In the genomic region with DNA sequence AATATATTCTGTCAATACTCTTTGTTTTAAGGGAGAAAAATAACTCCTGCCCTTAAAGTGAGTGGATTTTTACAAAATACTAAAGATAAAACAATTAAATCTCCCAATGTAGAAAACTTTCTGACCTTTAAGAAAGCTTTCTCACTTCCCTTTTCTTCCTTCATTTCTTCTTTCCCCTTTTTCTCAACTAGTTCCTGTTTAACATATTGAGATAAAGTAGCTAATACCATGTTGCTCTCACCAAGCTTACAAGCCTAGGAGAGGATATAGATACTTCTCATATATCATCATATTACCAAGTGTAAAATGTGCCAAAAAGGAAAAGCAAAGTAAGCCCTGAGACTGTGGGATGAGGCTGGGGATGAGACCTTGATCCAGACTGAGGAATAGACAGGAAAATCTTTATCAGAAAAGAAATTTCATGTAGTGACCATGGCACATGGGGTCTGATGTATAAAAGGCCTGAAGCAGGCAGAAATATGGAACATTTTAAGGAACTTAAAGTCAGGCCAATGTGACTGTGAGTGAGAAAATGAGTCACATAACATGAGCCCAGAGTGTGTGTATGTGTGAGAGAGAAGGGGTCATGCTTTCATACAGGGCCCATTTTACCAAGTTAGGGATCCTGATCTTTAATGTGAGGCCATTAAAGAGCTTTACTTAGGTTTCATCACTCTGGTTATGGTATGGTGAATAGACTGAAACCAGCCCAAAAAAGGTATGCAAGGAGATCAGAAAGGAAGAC, we compare ENCODE assay signal across 18 cellular contexts. TPM values are rescaled to one million over a fixed set of nuclear protein-coding genes. Genes with fewer than 3 reads are reported as not detected.
A peak's percentile ranks its signal among the peaks of the same experiment; 100 is the strongest.
DNase-seq lines count a peak whose midpoint lies in the region; FAIRE-seq and TF ChIP-seq lines count a peak whose summit lies in the region.
"Had no signal": no experiment of that assay in that cellular context is flagged by ENCODE, and none has a peak within 500 bp of the region (broad histone marks: within the 10 kb centered on the region; RNA-seq: fewer than 3 reads in every experiment).

No MANE protein-coding gene starts in this region.

- H3K9me3 Mint-ChIP-seq in nephron: no peaks in the 10 kb centered on the region
- peaks cover 3% of the 10 kb centered on the region for H3K9me3 Mint-ChIP-seq in activated CD4-positive, alpha-beta memory T cell treated with anti-CD3 and anti-CD28 coated beads, Interleukin-2, amount 10 ng/mL, durations not matched to agents 7 days and 5 days

- peak overlapping the region in 5 of 11 experiments; percentile 34 to 79 (median 63); a peak in 9 of 22 replicates for H3K4me2 ChIP-seq in BLaER1 treated with 17β-estradiol and CSF1 and Interleukin-3, amounts not matched to agents 10 nM and 100 nM
- peak overlapping the region; percentile 59 for H3K4me2 ChIP-seq in OCI-LY3 (ENCODE audit: low read length)
- H3K4me2 ChIP-seq: A549, PC-9 had no signal

- no peak overlapping the region for H3K4me3 ChIP-seq in BLaER1 treated with 17β-estradiol and CSF1 and Interleukin-3, amounts not matched to agents 10 nM and 100 nM
- H3K4me3 ChIP-seq in OCI-LY3 (ENCODE audit: low read length): 0 out of 2 replicates have a peak overlapping the region, but pooled peaks have one; percentile 2
- H3K4me3 ChIP-seq: A549, HAP-1, PC-9 had no signal

- no peak overlapping the region for H3K4me3 Mint-ChIP-seq in nephron
- no peak overlapping the region for H3K4me3 Mint-ChIP-seq in activated CD4-positive, alpha-beta memory T cell treated with anti-CD3 and anti-CD28 coated beads, Interleukin-2, amount 10 ng/mL, durations not matched to agents 7 days and 5 days
- H3K4me3 Mint-ChIP-seq: T-cell had no signal

- peak overlapping the region in 2 of 3 experiments; percentile 2 to 11 for H3K27ac Mint-ChIP-seq in nephron
- no peak overlapping the region for H3K27ac Mint-ChIP-seq in activated CD4-positive, alpha-beta memory T cell treated with anti-CD3 and anti-CD28 coated beads, Interleukin-2, amount 10 ng/mL, durations not matched to agents 7 days and 5 days
- H3K27ac Mint-ChIP-seq: T-cell had no signal

- FAIRE-seq in D721Med (lab: Jason Lieb, UNC): no peak
- FAIRE-seq: A549 had no signal

- H3K9ac ChIP-seq in BLaER1 treated with 17β-estradiol and CSF1 and Interleukin-3, amounts not matched to agents 10 nM and 100 nM: peak overlapping the region in 5 of 11 experiments; percentile 6 to 63 (median 36); a peak in 8 of 22 replicates
- peak overlapping the region; percentile 56 for H3K9ac ChIP-seq in OCI-LY3 (ENCODE audit: low read length)

- TF ChIP-seq CTCF in OCI-LY3 (IDR thresholded peaks at IDR 0.05; ENCODE audit: low read depth, low read length) (no peak), nephron (IDR thresholded peaks at IDR 0.05; ENCODE audit: unreplicated experiment in 3 of 3) (no peak), D721Med (IDR thresholded peaks at IDR 0.05; ENCODE audit: insufficient read depth, missing control alignments) (no peak)

- CTCF ChIA-PET in activated CD4-positive, alpha-beta memory T cell treated with anti-CD3 and anti-CD28 coated beads, Interleukin-2, amount 10 ng/mL, durations not matched to agents 7 days and 5 days (lab: Charles Lee): no interaction called here

- peaks cover 13% of the 10 kb centered on the region for H3K4me1 Mint-ChIP-seq in nephron
- H3K4me1 Mint-ChIP-seq in activated CD4-positive, alpha-beta memory T cell treated with anti-CD3 and anti-CD28 coated beads, Interleukin-2, amount 10 ng/mL, durations not matched to agents 7 days and 5 days: no peaks in the 10 kb centered on the region
- H3K4me1 Mint-ChIP-seq: T-cell had no signal

- no peaks in the 10 kb centered on the region for H3K27me3 ChIP-seq in BLaER1 treated with 17β-estradiol and CSF1 and Interleukin-3, amounts not matched to agents 10 nM and 100 nM
- H3K27me3 ChIP-seq in OCI-LY3 (ENCODE audit: low read depth, low read length): no peaks in the 10 kb centered on the region

- no peaks in the 10 kb centered on the region for H3K36me3 ChIP-seq in BLaER1 treated with 17β-estradiol and CSF1 and Interleukin-3, amounts not matched to agents 10 nM and 100 nM
- peaks cover 10% of the 10 kb centered on the region for H3K36me3 ChIP-seq in OCI-LY3 (replicated peaks; ENCODE audit: low read depth, low read length)
- H3K36me3 ChIP-seq: HAP-1 had no signal

- DNase-seq in KG1 (lab: John Stamatoyannopoulos, UW) (peak; percentile 68), DMS153 (lab: John Stamatoyannopoulos, UW) (no peak), D721Med (ENCODE audit: insufficient read length, low spot score) (no peak)
- no peak for DNase-seq in activated CD4-positive, alpha-beta memory T cell treated with anti-CD3 and anti-CD28 coated beads, Interleukin-2, amount 10 ng/mL, durations not matched to agents 7 days and 5 days
- DNase-seq: C1 segment of cervical spinal cord, EL, NCI-H1092, NCI-H146, NCI-H2081, NCI-H2227 treated with DMSO at 0.1 percent for 48 hours, PC-9, T-cell had no signal

- H2AFZ ChIP-seq in OCI-LY3 (ENCODE audit: low read depth, low read length): peak overlapping the region; percentile 37; the same call in 1 of the 2 replicates
- H2AFZ ChIP-seq: PC-9 had no signal

- peaks cover 0 to 41% (median 15%) of the 10 kb centered on the region in 10 experiments; a peak in 11 of 20 replicates for H3K4me1 ChIP-seq in BLaER1 treated with 17β-estradiol and CSF1 and Interleukin-3, amounts not matched to agents 10 nM and 100 nM
- H3K4me1 ChIP-seq in OCI-LY3 (ENCODE audit: low read length): peaks cover 36% of the 10 kb centered on the region
- H3K4me1 ChIP-seq: A549, HAP-1 had no signal

- peak overlapping the region in 6 of 11 experiments; percentile 18 to 88 (median 70); a peak in 11 of 22 replicates for H3K27ac ChIP-seq in BLaER1 treated with 17β-estradiol and CSF1 and Interleukin-3, amounts not matched to agents 10 nM and 100 nM
- H3K27ac ChIP-seq in OCI-LY3 (ENCODE audit: low read length): peak overlapping the region; percentile 95
- H3K27ac ChIP-seq: A549, PC-9 had no signal

- H3K27me3 Mint-ChIP-seq in nephron (ENCODE audit: low read depth): no peaks in the 10 kb centered on the region
- no peaks in the 10 kb centered on the region for H3K27me3 Mint-ChIP-seq in activated CD4-positive, alpha-beta memory T cell treated with anti-CD3 and anti-CD28 coated beads, Interleukin-2, amount 10 ng/mL, durations not matched to agents 7 days and 5 days
- H3K27me3 Mint-ChIP-seq: T-cell had no signal

- H3K36me3 Mint-ChIP-seq in nephron (ENCODE audit: low read depth): no peaks in the 10 kb centered on the region
- H3K36me3 Mint-ChIP-seq in activated CD4-positive, alpha-beta memory T cell treated with anti-CD3 and anti-CD28 coated beads, Interleukin-2, amount 10 ng/mL, durations not matched to agents 7 days and 5 days (ENCODE audit: low read depth): no peaks in the 10 kb centered on the region
- H3K36me3 Mint-ChIP-seq: T-cell had no signal

- H3K79me2 ChIP-seq in OCI-LY3 (ENCODE audit: low read length): no peaks in the 10 kb centered on the region

- POLR2A ChIA-PET in activated CD4-positive, alpha-beta memory T cell treated with anti-CD3 and anti-CD28 coated beads, Interleukin-2, amount 10 ng/mL, durations not matched to agents 7 days and 5 days (lab: Charles Lee): no interaction called here

- no peaks in the 10 kb centered on the region for H4K20me1 ChIP-seq in BLaER1 treated with 17β-estradiol and CSF1 and Interleukin-3, amounts not matched to agents 10 nM and 100 nM
- H4K20me1 ChIP-seq in OCI-LY3 (ENCODE audit: insufficient read depth, low read length): no peaks in the 10 kb centered on the region

- H3K9me3 ChIP-seq in BLaER1 treated with 17β-estradiol and CSF1 and Interleukin-3, amounts not matched to agents 10 nM and 100 nM (replicated peaks in 1 of 11): peaks cover 6 to 12% (median 10%) of the 10 kb centered on the region in 11 experiments; a peak in 10 of 22 replicates
- no peaks in the 10 kb centered on the region for H3K9me3 ChIP-seq in OCI-LY3 (ENCODE audit: insufficient read depth, low read length)
- H3K9me3 ChIP-seq: A549, HAP-1 had no signal

RNA-seq across cellular contexts. Expression of gene RPL10L, which starts 1.6 kb away (rescaled TPM):
- not detected for total RNA-seq in activated CD4-positive, alpha-beta memory T cell treated with anti-CD3 and anti-CD28 coated beads, Interleukin-2, amount 10 ng/mL, durations not matched to agents 7 days and 5 days
- total RNA-seq: PC-9, SK-MEL-5, T-cell had no signal
